Comparison of ENCODE assay signal across 1 cellular context in the genomic region with DNA sequence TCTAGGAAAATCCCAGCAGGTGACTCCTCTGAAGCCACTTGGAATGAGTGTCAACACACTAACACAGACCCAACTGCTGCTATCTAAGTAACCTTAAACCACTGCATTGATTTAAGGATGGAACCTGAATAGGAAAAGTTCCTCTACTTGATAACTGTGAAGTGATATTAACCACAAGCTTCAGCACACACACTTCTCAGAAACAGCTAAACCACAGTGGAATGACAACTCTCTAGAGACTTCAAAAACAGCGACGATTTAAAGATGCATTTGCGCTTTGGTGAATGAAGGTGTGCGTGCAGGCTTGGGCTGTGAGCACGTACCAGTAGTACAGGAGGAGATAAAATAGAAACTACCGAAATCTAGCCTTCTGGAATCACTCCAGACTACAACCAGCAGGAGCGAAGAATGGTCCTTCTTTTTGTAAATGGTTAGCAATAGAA.
TF ChIP-seq lines count a peak whose summit lies in the region.

No MANE protein-coding gene starts in this region.

TF ChIP-seq in GM12878, 131 proteins besides CTCF, POLR2A, EP300 and RAD21 (continued from another document and continues in another):
- TF ChIP-seq, protein P1, sequence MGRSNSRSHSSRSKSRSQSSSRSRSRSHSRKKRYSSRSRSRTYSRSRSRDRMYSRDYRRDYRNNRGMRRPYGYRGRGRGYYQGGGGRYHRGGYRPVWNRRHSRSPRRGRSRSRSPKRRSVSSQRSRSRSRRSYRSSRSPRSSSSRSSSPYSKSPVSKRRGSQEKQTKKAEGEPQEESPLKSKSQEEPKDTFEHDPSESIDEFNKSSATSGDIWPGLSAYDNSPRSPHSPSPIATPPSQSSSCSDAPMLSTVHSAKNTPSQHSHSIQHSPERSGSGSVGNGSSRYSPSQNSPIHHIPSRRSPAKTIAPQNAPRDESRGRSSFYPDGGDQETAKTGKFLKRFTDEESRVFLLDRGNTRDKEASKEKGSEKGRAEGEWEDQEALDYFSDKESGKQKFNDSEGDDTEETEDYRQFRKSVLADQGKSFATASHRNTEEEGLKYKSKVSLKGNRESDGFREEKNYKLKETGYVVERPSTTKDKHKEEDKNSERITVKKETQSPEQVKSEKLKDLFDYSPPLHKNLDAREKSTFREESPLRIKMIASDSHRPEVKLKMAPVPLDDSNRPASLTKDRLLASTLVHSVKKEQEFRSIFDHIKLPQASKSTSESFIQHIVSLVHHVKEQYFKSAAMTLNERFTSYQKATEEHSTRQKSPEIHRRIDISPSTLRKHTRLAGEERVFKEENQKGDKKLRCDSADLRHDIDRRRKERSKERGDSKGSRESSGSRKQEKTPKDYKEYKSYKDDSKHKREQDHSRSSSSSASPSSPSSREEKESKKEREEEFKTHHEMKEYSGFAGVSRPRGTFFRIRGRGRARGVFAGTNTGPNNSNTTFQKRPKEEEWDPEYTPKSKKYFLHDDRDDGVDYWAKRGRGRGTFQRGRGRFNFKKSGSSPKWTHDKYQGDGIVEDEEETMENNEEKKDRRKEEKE (IDR thresholded peaks at IDR 0.05) = no peak
- TF ChIP-seq NBN (IDR thresholded peaks at IDR 0.05) (peak; percentile 38; the same call in 1 of the 2 replicates), KDM1A (IDR thresholded peaks at IDR 0.05; ENCODE audit: borderline replicate concordance) (no peak), IKZF2 (IDR thresholded peaks at IDR 0.05) (peak; percentile 87 to 90), BHLHE40 (IDR thresholded peaks at IDR 0.05; ENCODE audit: borderline replicate concordance in 1 of 2, low read depth in 2 of 2, low read length in 1 of 2) (peak; percentile 81), JUNB (IDR thresholded peaks at IDR 0.05) (0 out of 2 replicates have a peak, but pooled peaks have one; percentile 27), TARDBP (IDR thresholded peaks at IDR 0.05; ENCODE audit: borderline replicate concordance) (no peak), ZNF24 (IDR thresholded peaks at IDR 0.05) (peak; percentile 69; the same call in 1 of the 2 replicates), CBFB (IDR thresholded peaks at IDR 0.05; ENCODE audit: low read depth) (peak; percentile 87), SP1 (IDR thresholded peaks at IDR 0.05; ENCODE audit: low read depth, low read length) (peak; percentile 21), IRF4 (IDR thresholded peaks at IDR 0.05; ENCODE audit: low read depth, low read length) (peak; percentile 18; the same call in 1 of the 2 replicates), DPF2 (IDR thresholded peaks at IDR 0.05) (peak; percentile 36; the same call in 1 of the 2 replicates), TCF7 (IDR thresholded peaks at IDR 0.05; ENCODE audit: borderline replicate concordance) (peak; percentile 64), ZNF622 (IDR thresholded peaks at IDR 0.05) (no peak), YBX1 (IDR thresholded peaks at IDR 0.05) (no peak), MTA2 (IDR thresholded peaks at IDR 0.05; ENCODE audit: low read depth) (peak; percentile 39; the same call in 1 of the 2 replicates), GABPA (IDR thresholded peaks at IDR 0.05; ENCODE audit: low read depth) (no peak), HDAC2 (IDR thresholded peaks at IDR 0.05) (no peak), ESRRA (IDR thresholded peaks at IDR 0.05; ENCODE audit: low read length) (no peak), HDGF (IDR thresholded peaks at IDR 0.05) (no peak), CBX3 (IDR thresholded peaks at IDR 0.05; ENCODE audit: borderline replicate concordance, low read depth) (no peak), RBBP5 (conservative IDR thresholded peaks at IDR 0.05) (no peak), MTA3 (IDR thresholded peaks at IDR 0.05; ENCODE audit: borderline replicate concordance, low read length) (no peak), TBL1XR1 (IDR thresholded peaks at IDR 0.05; ENCODE audit: low read depth, low read length) (peak; percentile 45; the same call in 1 of the 2 replicates), IKZF1 (conservative IDR thresholded peaks at IDR 0.05) (peak; percentile 71), SMARCA5 (IDR thresholded peaks at IDR 0.05) (peak; percentile 21; the same call in 1 of the 2 replicates), MEF2A (IDR thresholded peaks at IDR 0.05; ENCODE audit: insufficient read depth, low read depth, low read length) (no peak), NR2C1 (IDR thresholded peaks at IDR 0.05) (no peak), POU2F2 (IDR thresholded peaks at IDR 0.05; ENCODE audit: borderline replicate concordance, low read depth, low read length) (0 out of 3 replicates have a peak, but pooled peaks have one; percentile 43), TAF1 (IDR thresholded peaks at IDR 0.05; ENCODE audit: borderline replicate concordance, low read depth, low read length) (0 out of 2 replicates have a peak, but pooled peaks have one; percentile 15), EGR1 (IDR thresholded peaks at IDR 0.05; ENCODE audit: borderline replicate concordance in 1 of 2, low read depth in 2 of 2, low read length in 2 of 2) (no peak), MEF2B (IDR thresholded peaks at IDR 0.05; ENCODE audit: partially characterized antibody, poor library complexity, severe bottlenecking) (peak; percentile 96), ZNF384 (IDR thresholded peaks at IDR 0.05; ENCODE audit: borderline replicate concordance, low read depth, low read length) (no peak; the same call in 1 of the 2 replicates), ZNF274 (IDR thresholded peaks at IDR 0.05; ENCODE audit: insufficient read depth, insufficient read length) (no peak), EED (IDR thresholded peaks at IDR 0.05; ENCODE audit: low read depth) (no peak; the same call in 1 of the 2 replicates), SREBF2 (IDR thresholded peaks at IDR 0.05; ENCODE audit: low read length) (no peak), SIN3A (IDR thresholded peaks at IDR 0.05; ENCODE audit: low read depth, low read length) (no peak)
- TF ChIP-seq, protein P2, sequence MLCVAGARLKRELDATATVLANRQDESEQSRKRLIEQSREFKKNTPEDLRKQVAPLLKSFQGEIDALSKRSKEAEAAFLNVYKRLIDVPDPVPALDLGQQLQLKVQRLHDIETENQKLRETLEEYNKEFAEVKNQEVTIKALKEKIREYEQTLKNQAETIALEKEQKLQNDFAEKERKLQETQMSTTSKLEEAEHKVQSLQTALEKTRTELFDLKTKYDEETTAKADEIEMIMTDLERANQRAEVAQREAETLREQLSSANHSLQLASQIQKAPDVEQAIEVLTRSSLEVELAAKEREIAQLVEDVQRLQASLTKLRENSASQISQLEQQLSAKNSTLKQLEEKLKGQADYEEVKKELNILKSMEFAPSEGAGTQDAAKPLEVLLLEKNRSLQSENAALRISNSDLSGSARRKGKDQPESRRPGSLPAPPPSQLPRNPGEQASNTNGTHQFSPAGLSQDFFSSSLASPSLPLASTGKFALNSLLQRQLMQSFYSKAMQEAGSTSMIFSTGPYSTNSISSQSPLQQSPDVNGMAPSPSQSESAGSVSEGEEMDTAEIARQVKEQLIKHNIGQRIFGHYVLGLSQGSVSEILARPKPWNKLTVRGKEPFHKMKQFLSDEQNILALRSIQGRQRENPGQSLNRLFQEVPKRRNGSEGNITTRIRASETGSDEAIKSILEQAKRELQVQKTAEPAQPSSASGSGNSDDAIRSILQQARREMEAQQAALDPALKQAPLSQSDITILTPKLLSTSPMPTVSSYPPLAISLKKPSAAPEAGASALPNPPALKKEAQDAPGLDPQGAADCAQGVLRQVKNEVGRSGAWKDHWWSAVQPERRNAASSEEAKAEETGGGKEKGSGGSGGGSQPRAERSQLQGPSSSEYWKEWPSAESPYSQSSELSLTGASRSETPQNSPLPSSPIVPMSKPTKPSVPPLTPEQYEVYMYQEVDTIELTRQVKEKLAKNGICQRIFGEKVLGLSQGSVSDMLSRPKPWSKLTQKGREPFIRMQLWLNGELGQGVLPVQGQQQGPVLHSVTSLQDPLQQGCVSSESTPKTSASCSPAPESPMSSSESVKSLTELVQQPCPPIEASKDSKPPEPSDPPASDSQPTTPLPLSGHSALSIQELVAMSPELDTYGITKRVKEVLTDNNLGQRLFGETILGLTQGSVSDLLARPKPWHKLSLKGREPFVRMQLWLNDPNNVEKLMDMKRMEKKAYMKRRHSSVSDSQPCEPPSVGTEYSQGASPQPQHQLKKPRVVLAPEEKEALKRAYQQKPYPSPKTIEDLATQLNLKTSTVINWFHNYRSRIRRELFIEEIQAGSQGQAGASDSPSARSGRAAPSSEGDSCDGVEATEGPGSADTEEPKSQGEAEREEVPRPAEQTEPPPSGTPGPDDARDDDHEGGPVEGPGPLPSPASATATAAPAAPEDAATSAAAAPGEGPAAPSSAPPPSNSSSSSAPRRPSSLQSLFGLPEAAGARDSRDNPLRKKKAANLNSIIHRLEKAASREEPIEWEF (IDR thresholded peaks at IDR 0.05; ENCODE audit: insufficient replicate concordance, low read depth, low read length) = peak; percentile 84
- TF ChIP-seq, protein P3, sequence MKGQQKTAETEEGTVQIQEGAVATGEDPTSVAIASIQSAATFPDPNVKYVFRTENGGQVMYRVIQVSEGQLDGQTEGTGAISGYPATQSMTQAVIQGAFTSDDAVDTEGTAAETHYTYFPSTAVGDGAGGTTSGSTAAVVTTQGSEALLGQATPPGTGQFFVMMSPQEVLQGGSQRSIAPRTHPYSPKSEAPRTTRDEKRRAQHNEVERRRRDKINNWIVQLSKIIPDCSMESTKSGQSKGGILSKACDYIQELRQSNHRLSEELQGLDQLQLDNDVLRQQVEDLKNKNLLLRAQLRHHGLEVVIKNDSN (IDR thresholded peaks at IDR 0.05; ENCODE audit: borderline replicate concordance, extremely low read length, insufficient read depth, low read depth, low read length) = no peak
- TF ChIP-seq, protein P4, sequence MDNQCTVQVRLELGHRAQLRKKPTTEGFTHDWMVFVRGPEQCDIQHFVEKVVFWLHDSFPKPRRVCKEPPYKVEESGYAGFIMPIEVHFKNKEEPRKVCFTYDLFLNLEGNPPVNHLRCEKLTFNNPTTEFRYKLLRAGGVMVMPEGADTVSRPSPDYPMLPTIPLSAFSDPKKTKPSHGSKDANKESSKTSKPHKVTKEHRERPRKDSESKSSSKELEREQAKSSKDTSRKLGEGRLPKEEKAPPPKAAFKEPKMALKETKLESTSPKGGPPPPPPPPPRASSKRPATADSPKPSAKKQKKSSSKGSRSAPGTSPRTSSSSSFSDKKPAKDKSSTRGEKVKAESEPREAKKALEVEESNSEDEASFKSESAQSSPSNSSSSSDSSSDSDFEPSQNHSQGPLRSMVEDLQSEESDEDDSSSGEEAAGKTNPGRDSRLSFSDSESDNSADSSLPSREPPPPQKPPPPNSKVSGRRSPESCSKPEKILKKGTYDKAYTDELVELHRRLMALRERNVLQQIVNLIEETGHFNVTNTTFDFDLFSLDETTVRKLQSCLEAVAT (IDR thresholded peaks at IDR 0.05) = peak; percentile 67
- TF ChIP-seq, protein P5, sequence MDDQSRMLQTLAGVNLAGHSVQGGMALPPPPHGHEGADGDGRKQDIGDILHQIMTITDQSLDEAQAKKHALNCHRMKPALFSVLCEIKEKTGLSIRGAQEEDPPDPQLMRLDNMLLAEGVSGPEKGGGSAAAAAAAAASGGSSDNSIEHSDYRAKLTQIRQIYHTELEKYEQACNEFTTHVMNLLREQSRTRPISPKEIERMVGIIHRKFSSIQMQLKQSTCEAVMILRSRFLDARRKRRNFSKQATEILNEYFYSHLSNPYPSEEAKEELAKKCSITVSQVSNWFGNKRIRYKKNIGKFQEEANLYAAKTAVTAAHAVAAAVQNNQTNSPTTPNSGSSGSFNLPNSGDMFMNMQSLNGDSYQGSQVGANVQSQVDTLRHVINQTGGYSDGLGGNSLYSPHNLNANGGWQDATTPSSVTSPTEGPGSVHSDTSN (IDR thresholded peaks at IDR 0.05; ENCODE audit: insufficient replicate concordance, low read depth, low read length) = no peak
- TF ChIP-seq, protein P6, sequence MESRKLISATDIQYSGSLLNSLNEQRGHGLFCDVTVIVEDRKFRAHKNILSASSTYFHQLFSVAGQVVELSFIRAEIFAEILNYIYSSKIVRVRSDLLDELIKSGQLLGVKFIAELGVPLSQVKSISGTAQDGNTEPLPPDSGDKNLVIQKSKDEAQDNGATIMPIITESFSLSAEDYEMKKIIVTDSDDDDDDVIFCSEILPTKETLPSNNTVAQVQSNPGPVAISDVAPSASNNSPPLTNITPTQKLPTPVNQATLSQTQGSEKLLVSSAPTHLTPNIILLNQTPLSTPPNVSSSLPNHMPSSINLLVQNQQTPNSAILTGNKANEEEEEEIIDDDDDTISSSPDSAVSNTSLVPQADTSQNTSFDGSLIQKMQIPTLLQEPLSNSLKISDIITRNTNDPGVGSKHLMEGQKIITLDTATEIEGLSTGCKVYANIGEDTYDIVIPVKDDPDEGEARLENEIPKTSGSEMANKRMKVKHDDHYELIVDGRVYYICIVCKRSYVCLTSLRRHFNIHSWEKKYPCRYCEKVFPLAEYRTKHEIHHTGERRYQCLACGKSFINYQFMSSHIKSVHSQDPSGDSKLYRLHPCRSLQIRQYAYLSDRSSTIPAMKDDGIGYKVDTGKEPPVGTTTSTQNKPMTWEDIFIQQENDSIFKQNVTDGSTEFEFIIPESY (IDR thresholded peaks at IDR 0.05) = no peak
- TF ChIP-seq, protein P7, sequence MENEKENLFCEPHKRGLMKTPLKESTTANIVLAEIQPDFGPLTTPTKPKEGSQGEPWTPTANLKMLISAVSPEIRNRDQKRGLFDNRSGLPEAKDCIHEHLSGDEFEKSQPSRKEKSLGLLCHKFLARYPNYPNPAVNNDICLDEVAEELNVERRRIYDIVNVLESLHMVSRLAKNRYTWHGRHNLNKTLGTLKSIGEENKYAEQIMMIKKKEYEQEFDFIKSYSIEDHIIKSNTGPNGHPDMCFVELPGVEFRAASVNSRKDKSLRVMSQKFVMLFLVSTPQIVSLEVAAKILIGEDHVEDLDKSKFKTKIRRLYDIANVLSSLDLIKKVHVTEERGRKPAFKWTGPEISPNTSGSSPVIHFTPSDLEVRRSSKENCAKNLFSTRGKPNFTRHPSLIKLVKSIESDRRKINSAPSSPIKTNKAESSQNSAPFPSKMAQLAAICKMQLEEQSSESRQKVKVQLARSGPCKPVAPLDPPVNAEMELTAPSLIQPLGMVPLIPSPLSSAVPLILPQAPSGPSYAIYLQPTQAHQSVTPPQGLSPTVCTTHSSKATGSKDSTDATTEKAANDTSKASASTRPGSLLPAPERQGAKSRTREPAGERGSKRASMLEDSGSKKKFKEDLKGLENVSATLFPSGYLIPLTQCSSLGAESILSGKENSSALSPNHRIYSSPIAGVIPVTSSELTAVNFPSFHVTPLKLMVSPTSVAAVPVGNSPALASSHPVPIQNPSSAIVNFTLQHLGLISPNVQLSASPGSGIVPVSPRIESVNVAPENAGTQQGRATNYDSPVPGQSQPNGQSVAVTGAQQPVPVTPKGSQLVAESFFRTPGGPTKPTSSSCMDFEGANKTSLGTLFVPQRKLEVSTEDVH (IDR thresholded peaks at IDR 0.05; ENCODE audit: low read depth, partially characterized antibody) = no peak
